ENCODE assay signal across 19 cellular contexts in genomic region chr15:76577879-76578512, GRCh38.
"Had no signal": no experiment of that assay in that cellular context is flagged by ENCODE, and none has a peak within 500 bp of the region (broad histone marks: within the 10 kb centered on the region; RNA-seq: fewer than 3 reads in every experiment).

No MANE protein-coding gene starts in this region.

- H3K36me3 Mint-ChIP-seq: natural killer cell had no signal

- H3K4me3 Mint-ChIP-seq: activated CD4-positive, alpha-beta T cell treated with anti-CD3 and anti-CD28 coated beads, Interleukin-2, amount 10 ng/mL, durations not matched to agents 24 days and 14 days; activated naive CD4-positive, alpha-beta T cell treated with anti-CD3 and anti-CD28 coated beads for 36 hours; activated T-helper 1 cell treated with anti-CD3 and anti-CD28 coated beads, Interleukin-12 subunit alpha, Interleukin-12 subunit beta, Interleukin-2, Interleukin-4 antibody, amounts not matched to agents 30 ng/mL and 10 ng/mL and 1 ng/mL, durations not matched to agents 14 hours and 24 hours and 36 hours; central memory CD8-positive, alpha-beta T cell; natural killer cell; T-helper 1 cell treated with Interleukin-12 subunit alpha and Interleukin-12 subunit beta and Interleukin-4 antibody, amounts not matched to agents 30 μg/mL and 1 μg/mL, for 36 hours; type B pancreatic cell; WTC11 had no signal

- H3K27me3 Mint-ChIP-seq: activated CD4-positive, alpha-beta T cell treated with anti-CD3 and anti-CD28 coated beads, Interleukin-2, amount 10 ng/mL, durations not matched to agents 24 days and 14 days; central memory CD8-positive, alpha-beta T cell; progenitor cell of endocrine pancreas; type B pancreatic cell had no signal

- H3K27ac Mint-ChIP-seq: activated CD4-positive, alpha-beta T cell treated with anti-CD3 and anti-CD28 coated beads, Interleukin-2, amount 10 ng/mL, durations not matched to agents 24 days and 14 days; activated naive CD4-positive, alpha-beta T cell treated with anti-CD3 and anti-CD28 coated beads for 36 hours; activated T-helper 1 cell treated with anti-CD3 and anti-CD28 coated beads, Interleukin-12 subunit alpha, Interleukin-12 subunit beta, Interleukin-2, Interleukin-4 antibody, amounts not matched to agents 30 ng/mL and 10 ng/mL and 1 ng/mL, durations not matched to agents 14 hours and 24 hours and 36 hours; natural killer cell; progenitor cell of endocrine pancreas; T-helper 1 cell treated with Interleukin-12 subunit alpha and Interleukin-12 subunit beta and Interleukin-4 antibody, amounts not matched to agents 30 μg/mL and 1 μg/mL, for 36 hours; type B pancreatic cell; WTC11 had no signal

- H3K36me3 ChIP-seq: lower lobe of right lung had no signal

- DNase-seq: activated CD4-positive, alpha-beta T cell treated with anti-CD3 and anti-CD28 coated beads, Interleukin-2, amount 10 ng/mL, durations not matched to agents 24 days and 14 days; activated naive CD4-positive, alpha-beta T cell treated with anti-CD3 and anti-CD28 coated beads for 36 hours; cortex of kidney; effector CD8-positive, alpha-beta T cell; kidney glomerular epithelial cell; lower lobe of right lung; natural killer cell; occipital lobe; SK-N-SH; stimulated activated CD4-positive, alpha-beta T cell treated with anti-CD3 and anti-CD28 coated beads, Interleukin-15, amount 100 ng/mL, for 24 hours; stimulated activated CD4-positive, alpha-beta T cell treated with anti-CD3 and anti-CD28 coated beads, Interleukin-4, amount 100 ng/mL, for 24 hours had no signal

- H3K27ac ChIP-seq: hepatocyte, lower lobe of right lung had no signal

- ATAC-seq: WTC11 had no signal

- H3K27me3 ChIP-seq: hepatocyte had no signal

- H3K9me3 Mint-ChIP-seq: central memory CD8-positive, alpha-beta T cell; natural killer cell had no signal

- H3K4me3 ChIP-seq: hepatocyte, lower lobe of right lung, mucosa of descending colon had no signal
